Comparison of ENCODE assay signal across 25 cellular contexts in genomic region chr2:50392185-50392584, GRCh38.
"Had no signal": no experiment of that assay in that cellular context is flagged by ENCODE, and none has a peak within 500 bp of the region (broad histone marks: within the 10 kb centered on the region; RNA-seq: fewer than 3 reads in every experiment).

No MANE protein-coding gene starts in this region.

- H3K79me2 ChIP-seq: hepatocyte had no signal

- DNase-seq: dermis blood vessel endothelial cell; dorsolateral prefrontal cortex; effector CD4-positive, alpha-beta T cell; effector memory CD4-positive, alpha-beta T cell; foreskin keratinocyte; heart left ventricle; hypothalamus; immature natural killer cell; islet precursor cell; kidney; kidney glomerular epithelial cell; left colon; left ventricle myocardium inferior; lower lobe of right lung; mesenchymal stem cell; mucosa of descending colon; naive B cell; naive thymus-derived CD8-positive, alpha-beta T cell had no signal

- H3K27me3 ChIP-seq: dorsolateral prefrontal cortex, esophagus muscularis mucosa, foreskin keratinocyte, gastroesophageal sphincter, heart left ventricle, hepatocyte had no signal

- H2AFZ ChIP-seq: hepatocyte had no signal

- FAIRE-seq: endothelial cell of umbilical vein, frontal cortex, kidney had no signal

- H3K4me2 ChIP-seq: hepatocyte had no signal

- H3K9me3 ChIP-seq: esophagus muscularis mucosa, gastroesophageal sphincter, heart left ventricle, left ventricle myocardium inferior, lower lobe of right lung, mucosa of descending colon had no signal

- H3K36me3 ChIP-seq: esophagus muscularis mucosa, gastroesophageal sphincter, heart left ventricle, left ventricle myocardium inferior, lower lobe of right lung had no signal

- ATAC-seq: foreskin keratinocyte; gastroesophageal sphincter; heart left ventricle; left colon; left lobe of liver; lower lobe of right lung; mucosa of descending colon; naive thymus-derived CD8-positive, alpha-beta T cell had no signal

- H3K4me3 ChIP-seq: coronary artery, dorsolateral prefrontal cortex, esophagus muscularis mucosa, gastroesophageal sphincter, heart left ventricle, hepatocyte, left ventricle myocardium inferior, lower lobe of right lung, mucosa of descending colon had no signal

- H3K27ac ChIP-seq: coronary artery, dorsolateral prefrontal cortex, esophagus muscularis mucosa, foreskin keratinocyte, gastroesophageal sphincter, heart left ventricle, hepatocyte, left ventricle myocardium inferior, lower lobe of right lung had no signal
